ENCODE assay signal across 1 cellular context in genomic region chr12:109052415-109053323, GRCh38.
TF ChIP-seq lines count a peak whose summit lies in the region.

Gene USP30, plus strand, starts transcription at chr12:109052576. Its CDS starts 103 bp downstream, at chr12:109052679.

TF ChIP-seq in HepG2, 621 proteins besides CTCF, POLR2A, EP300 and RAD21 (continued from another document and continues in another):
- TF ChIP-seq CEBPZ (IDR thresholded peaks at IDR 0.05; ENCODE audit: low read length) (no peak), FOXA1 (IDR thresholded peaks at IDR 0.05) (no peak), FOXA1 (CRISPR knock-in tag; IDR thresholded peaks at IDR 0.05) (0 out of 2 replicates have a peak, but pooled peaks have one; percentile 51), LBX2 (CRISPR knock-in tag; IDR thresholded peaks at IDR 0.05; ENCODE audit: borderline replicate concordance) (no peak), ZNF124 (CRISPR knock-in tag; IDR thresholded peaks at IDR 0.05) (peak; percentile 91), SNRNP70 (IDR thresholded peaks at IDR 0.05; ENCODE audit: low read depth, low read length) (no peak), TERF1 (CRISPR knock-in tag; IDR thresholded peaks at IDR 0.05) (no peak), ZNF383 (CRISPR knock-in tag; IDR thresholded peaks at IDR 0.05; ENCODE audit: borderline replicate concordance) (no peak), POGZ (CRISPR knock-in tag; IDR thresholded peaks at IDR 0.05) (peak; percentile 98), POLR2AphosphoS5 (IDR thresholded peaks at IDR 0.05; ENCODE audit: low read depth, low read length) (peak; percentile 10; the same call in 1 of the 2 replicates), NFE2 (CRISPR knock-in tag; IDR thresholded peaks at IDR 0.05) (no peak), PRPF4 (IDR thresholded peaks at IDR 0.05; ENCODE audit: low read depth, low read length, poor library complexity, severe bottlenecking) (no peak), ZSCAN22 (CRISPR knock-in tag; IDR thresholded peaks at IDR 0.05) (no peak), ONECUT2 (CRISPR knock-in tag; IDR thresholded peaks at IDR 0.05) (no peak), E2F1 (CRISPR knock-in tag; IDR thresholded peaks at IDR 0.05) (peak; percentile 47), NR1H2 (CRISPR knock-in tag; IDR thresholded peaks at IDR 0.05; ENCODE audit: borderline replicate concordance, low read depth) (no peak), ZBTB2 (CRISPR knock-in tag; IDR thresholded peaks at IDR 0.05; ENCODE audit: low read depth) (peak; percentile 92), CHD4 (IDR thresholded peaks at IDR 0.05; ENCODE audit: borderline replicate concordance, low read length) (no peak), ZNF879 (CRISPR knock-in tag; IDR thresholded peaks at IDR 0.05) (no peak; the same call in 1 of the 2 replicates), ATRX (CRISPR knock-in tag; IDR thresholded peaks at IDR 0.05; ENCODE audit: borderline replicate concordance) (no peak), ARNT (IDR thresholded peaks at IDR 0.05) (no peak), RNF2 (conservative IDR thresholded peaks at IDR 0.05; ENCODE audit: low read depth) (peak; percentile 61; the same call in 1 of the 2 replicates), GLMP (CRISPR knock-in tag; IDR thresholded peaks at IDR 0.05; ENCODE audit: borderline replicate concordance) (no peak), DPF2 (CRISPR knock-in tag; IDR thresholded peaks at IDR 0.05; ENCODE audit: borderline replicate concordance, low read depth) (no peak), ZNF740 (CRISPR knock-in tag; IDR thresholded peaks at IDR 0.05) (0 out of 2 replicates have a peak, but pooled peaks have one; percentile 30), ZNF547 (CRISPR knock-in tag; IDR thresholded peaks at IDR 0.05) (peak; percentile 88; the same call in 1 of the 2 replicates), TFDP2 (CRISPR knock-in tag; IDR thresholded peaks at IDR 0.05) (peak; percentile 73), NFATC3 (CRISPR knock-in tag; IDR thresholded peaks at IDR 0.05) (0 out of 2 replicates have a peak, but pooled peaks have one; percentile 41), ZNF280D (CRISPR knock-in tag; IDR thresholded peaks at IDR 0.05) (no peak; the same call in 1 of the 2 replicates), ZNF782 (CRISPR knock-in tag; IDR thresholded peaks at IDR 0.05; ENCODE audit: borderline replicate concordance) (peak; percentile 29; the same call in 1 of the 2 replicates), RELA (CRISPR knock-in tag; IDR thresholded peaks at IDR 0.05) (peak; percentile 83), ZNF687 (CRISPR knock-in tag; IDR thresholded peaks at IDR 0.05) (peak; percentile 87), FOXO4 (CRISPR knock-in tag; conservative IDR thresholded peaks at IDR 0.05) (no peak), KDM6A (CRISPR knock-in tag; IDR thresholded peaks at IDR 0.05; ENCODE audit: low read depth) (no peak), ZNF83 (CRISPR knock-in tag; IDR thresholded peaks at IDR 0.05; ENCODE audit: borderline replicate concordance) (peak; percentile 59; the same call in 1 of the 2 replicates)
